Comparison of ENCODE assay signal across 11 cellular contexts in genomic region chr2:196399736-196400691, GRCh38.
DNase-seq lines count a peak whose midpoint lies in the region; ATAC-seq and TF ChIP-seq lines count a peak whose summit lies in the region.
"Had no signal": no experiment of that assay in that cellular context is flagged by ENCODE, and none has a peak within 500 bp of the region (broad histone marks: within the 10 kb centered on the region; RNA-seq: fewer than 3 reads in every experiment).

No MANE protein-coding gene starts in this region.

- no peak for ATAC-seq in HG03097 (IDR thresholded peaks at IDR 0.05; ENCODE audit: low FRiP score, unreplicated experiment)

- no peaks in the 10 kb centered on the region for H3F3A ChIP-seq in Loucy (ENCODE audit: low read depth)

- H3K4me3 ChIP-seq in AG10803 (ENCODE audit: low read length): no peak overlapping the region
- H3K4me3 ChIP-seq in Loucy (ENCODE audit: low read length, poor library complexity, severe bottlenecking): no peak overlapping the region
- H3K4me3 ChIP-seq in astrocyte of the spinal cord (ENCODE audit: low read depth, low read length): no peak overlapping the region
- H3K4me3 ChIP-seq in thyroid gland (replicated peaks in 1 of 3): no peak overlapping the region
- no peak overlapping the region for H3K4me3 ChIP-seq in ovary
- H3K4me3 ChIP-seq: cardiac muscle cell, tibial nerve had no signal

- H2AFZ ChIP-seq in Loucy (ENCODE audit: low read length): 0 out of 2 replicates have a peak overlapping the region, but pooled peaks have one; percentile 18

- no peak for TF ChIP-seq EP300 in ovary (IDR thresholded peaks at IDR 0.05)

- DNase-seq in AG10803 (ENCODE audit: low read depth) (peak; percentile 90), astrocyte of the spinal cord (ENCODE audit: low read depth, low spot score) (peak; percentile 92), inferior parietal cortex (ENCODE audit: extremely low spot score) (peak; percentile 60), thyroid gland (no peak), ovary (no peak)
- DNase-seq in effector CD4-positive, alpha-beta T cell: no peak

- no peak for TF ChIP-seq CTCF in AG10803 (conservative IDR thresholded peaks at IDR 0.05; ENCODE audit: low read length)
- TF ChIP-seq CTCF in Loucy (conservative IDR thresholded peaks at IDR 0.05; ENCODE audit: low read length): no peak
- TF ChIP-seq CTCF in astrocyte of the spinal cord (IDR thresholded peaks at IDR 0.05; ENCODE audit: low read depth, low read length): no peak
- no peak for TF ChIP-seq CTCF in thyroid gland (IDR thresholded peaks at IDR 0.05)
- TF ChIP-seq CTCF in ovary (IDR thresholded peaks at IDR 0.05): no peak

- H3K36me3 ChIP-seq in Loucy (ENCODE audit: insufficient read depth, low read length) (no peaks in the 10 kb centered on the region), thyroid gland (no peaks in the 10 kb centered on the region), ovary (no peaks in the 10 kb centered on the region)
- H3K36me3 ChIP-seq: cardiac muscle cell, neutrophil, tibial nerve had no signal

- WGBS in thyroid gland, 2 donors: 49 to 64% methylated on average over 5 of the region's 5 CpGs
- 24 to 27% (median 26%) methylated on average over 5 of the region's 5 CpGs for WGBS in ovary, 3 donors

- H3K79me2 ChIP-seq in Loucy (ENCODE audit: insufficient read depth, low read length): no peaks in the 10 kb centered on the region

- in situ Hi-C loops in astrocyte of the spinal cord (cut with HindIII; ENCODE audit: low sequenced_read_pairs): no loop called here

- H3K4me1 ChIP-seq in Loucy (ENCODE audit: insufficient read depth, low read length, poor library complexity, severe bottlenecking) (no peaks in the 10 kb centered on the region), thyroid gland (no peaks in the 10 kb centered on the region), ovary (ENCODE audit: insufficient read depth) (no peaks in the 10 kb centered on the region)

- no peak overlapping the region for H3K4me2 ChIP-seq in Loucy (ENCODE audit: low read depth, low read length, poor library complexity, severe bottlenecking)

- H3K9me3 ChIP-seq in Loucy (ENCODE audit: insufficient read depth, low read depth, low read length): no peaks in the 10 kb centered on the region
- H3K9me3 ChIP-seq in thyroid gland: no peaks in the 10 kb centered on the region
- H3K9me3 ChIP-seq in ovary: no peaks in the 10 kb centered on the region
- H3K9me3 ChIP-seq: neutrophil, tibial nerve had no signal

- intact Hi-C loops in thyroid gland (cut with DNase I) (no loop called here), ovary (cut with DNase I) (no loop called here)

- H3K9ac ChIP-seq in Loucy (ENCODE audit: low read depth, low read length, poor library complexity, severe bottlenecking): no peak overlapping the region

- H3K27ac ChIP-seq in thyroid gland (peak overlapping the region in 1 of 3 donors; percentile 7), ovary (no peak overlapping the region)
- H3K27ac ChIP-seq: cardiac muscle cell, neutrophil, tibial nerve had no signal

- H4K20me1 ChIP-seq in Loucy (ENCODE audit: insufficient read depth, low read length, poor library complexity, severe bottlenecking): no peaks in the 10 kb centered on the region

- H3K27me3 ChIP-seq in Loucy (ENCODE audit: insufficient read depth, low read length, poor library complexity, severe bottlenecking): no peaks in the 10 kb centered on the region
- H3K27me3 ChIP-seq in thyroid gland: no peaks in the 10 kb centered on the region
- no peaks in the 10 kb centered on the region for H3K27me3 ChIP-seq in ovary
- H3K27me3 ChIP-seq: cardiac muscle cell, neutrophil, tibial nerve had no signal

- H3K9me2 ChIP-seq in Loucy (replicated peaks; ENCODE audit: low read depth, low read length): no peaks in the 10 kb centered on the region

- no peak for TF ChIP-seq POLR2A in thyroid gland (IDR thresholded peaks at IDR 0.05)
- TF ChIP-seq POLR2A in ovary (IDR thresholded peaks at IDR 0.05): no peak

Comparison
In these comparisons a context has a peak if more than half of its experiments do, and no peak if none do; other contexts are left out.
1. DNase-seq: peak in AG10803 (single experiment), astrocyte of the spinal cord (single experiment) and inferior parietal cortex (single experiment); none in thyroid gland (0 of 2), effector CD4-positive, alpha-beta T cell (single experiment) and ovary (0 of 5).